8 cellular contexts compared by ENCODE assay signal in the genomic region with DNA sequence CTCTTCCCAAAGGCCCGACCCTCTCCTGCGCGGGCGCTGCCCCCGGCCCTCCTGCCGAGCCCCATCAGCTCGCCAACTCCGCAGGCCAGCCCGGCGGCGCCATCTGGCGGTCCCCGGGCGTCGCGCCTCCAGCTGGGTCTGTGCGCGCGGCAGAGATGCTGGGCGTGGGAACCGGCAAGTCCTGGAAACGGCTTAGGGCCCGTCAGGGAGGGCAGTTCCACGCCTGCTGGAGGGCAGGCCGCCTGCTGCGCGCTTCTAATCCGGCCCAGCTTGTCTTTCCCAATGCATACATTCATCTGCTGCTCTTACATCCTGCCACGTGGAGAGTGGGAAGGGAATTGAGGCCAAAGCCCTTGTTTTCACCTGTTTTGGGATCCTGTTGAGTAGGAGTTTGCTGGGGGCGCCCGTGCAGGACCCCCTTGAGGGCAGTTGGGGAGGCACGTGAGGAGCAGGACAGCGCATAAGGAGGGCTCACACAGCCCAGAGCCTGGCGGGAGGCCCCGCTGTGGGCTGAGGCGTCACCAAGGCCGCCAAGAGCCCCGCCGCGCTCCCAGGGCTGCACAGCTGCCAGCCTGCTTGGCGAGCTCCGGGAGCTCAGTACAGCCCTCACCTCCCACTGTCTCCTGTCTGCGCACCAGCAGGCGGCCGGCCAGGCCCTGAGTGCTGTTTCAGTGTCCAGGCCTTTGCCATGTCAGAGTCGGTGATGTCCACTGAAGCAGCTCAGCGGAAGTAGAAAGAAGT.
DNase-seq lines count a peak whose midpoint lies in the region; ATAC-seq, FAIRE-seq and TF ChIP-seq lines count a peak whose summit lies in the region.

No MANE protein-coding gene starts in this region.

- H3K4me3 ChIP-seq in pancreas: peak overlapping the region in 1 of 4 donors; percentile 8
- H3K4me3 ChIP-seq in upper lobe of right lung: peak overlapping the region; percentile 35

- TF ChIP-seq CTCF in pancreas (IDR thresholded peaks at IDR 0.05) (peak in 3 of 4 donors; percentile 56 to 63 (median 59)), upper lobe of right lung (IDR thresholded peaks at IDR 0.05) (peak; percentile 77)

- H3K27me3 ChIP-seq in pancreas (no peaks in the 10 kb centered on the region), upper lobe of right lung (no peaks in the 10 kb centered on the region)

- ATAC-seq in pancreas (peak; percentile 64 to 87 (median 84)), upper lobe of right lung (peak; percentile 70)

- DNase-seq in 8988T (peak; percentile 66), GM19239 (ENCODE audit: insufficient read length, low spot score) (peak; percentile 66), NCI-H748 (lab: John Stamatoyannopoulos, UW; ENCODE audit: unreplicated experiment) (peak; percentile 76), activated gamma-delta T cell (lab: John Stamatoyannopoulos, UW) (peak; percentile 24), germinal center (ENCODE audit: low spot score) (peak; percentile 62), pancreas (peak in 5 of 6 donors; percentile 38 to 86 (median 48)), upper lobe of right lung (peak; percentile 77), SW 1271 (lab: John Stamatoyannopoulos, UW) (no peak)

- H3K9me3 ChIP-seq in pancreas: no peaks in the 10 kb centered on the region
- H3K9me3 ChIP-seq in upper lobe of right lung: no peaks in the 10 kb centered on the region

- no peak overlapping the region for H3K27ac ChIP-seq in pancreas
- H3K27ac ChIP-seq in upper lobe of right lung: no peak overlapping the region

- no peaks in the 10 kb centered on the region for H3K4me1 ChIP-seq in pancreas
- no peaks in the 10 kb centered on the region for H3K4me1 ChIP-seq in upper lobe of right lung

- FAIRE-seq in GM19239 (lab: Jason Lieb, UNC): no peak
- no peak for FAIRE-seq in pancreas (lab: Jason Lieb, UNC)

- H3K36me3 ChIP-seq in pancreas: no peaks in the 10 kb centered on the region
- H3K36me3 ChIP-seq in upper lobe of right lung: no peaks in the 10 kb centered on the region

- 45 to 55% methylated on average over 45 to 47 of the region's 47 CpGs for WGBS in pancreas, 2 donors

- intact Hi-C loops in pancreas (cut with DNase I): no loop called here
- intact Hi-C loops in upper lobe of right lung (cut with DNase I): no loop called here

Comparison
In these comparisons a context has a peak if more than half of its experiments do, and no peak if none do; other contexts are left out.
1. DNase-seq: peak in 8988T (single experiment), GM19239 (single experiment), NCI-H748 (single experiment), activated gamma-delta T cell (single experiment), germinal center (single experiment), pancreas (5 of 6) and upper lobe of right lung (single experiment); none in SW 1271 (0 of 2).